Comparison of ENCODE assay signal across 1 cellular context in genomic region chr6:87151786-87152527, GRCh38.
TF ChIP-seq lines count a peak whose summit lies in the region.

No MANE protein-coding gene starts in this region.

TF ChIP-seq in SK-N-SH, 30 proteins besides CTCF, POLR2A, EP300 and RAD21 (continued from another document):
- TF ChIP-seq USF1 (IDR thresholded peaks at IDR 0.05; ENCODE audit: borderline replicate concordance, low read depth): 0 out of 2 replicates have a peak, but pooled peaks have one; percentile 4
